1 cellular context compared by ENCODE assay signal in the genomic region with DNA sequence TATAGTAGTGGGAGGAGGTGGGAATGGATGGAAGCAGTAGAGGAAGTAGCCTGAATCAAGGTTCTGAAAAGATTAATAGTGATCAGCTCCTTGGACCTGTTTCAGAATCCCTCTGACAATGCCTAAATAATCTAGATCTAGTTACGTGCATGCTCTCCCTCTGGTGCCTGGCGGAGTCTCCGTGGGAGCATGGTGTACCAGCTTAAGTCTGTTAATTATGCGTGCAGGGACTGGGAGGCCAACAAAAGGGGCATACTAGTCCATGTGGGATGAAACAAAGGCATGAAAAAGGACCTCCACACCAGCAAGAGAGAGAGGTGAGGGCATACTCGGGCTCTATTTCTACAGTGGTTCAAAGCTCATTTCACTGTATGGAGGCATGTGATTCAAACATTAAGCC.
TF ChIP-seq lines count a peak whose summit lies in the region.

No MANE protein-coding gene starts in this region.

TF ChIP-seq in GM23338, 12 proteins besides CTCF, POLR2A, EP300 and RAD21:
- TF ChIP-seq, protein P1, sequence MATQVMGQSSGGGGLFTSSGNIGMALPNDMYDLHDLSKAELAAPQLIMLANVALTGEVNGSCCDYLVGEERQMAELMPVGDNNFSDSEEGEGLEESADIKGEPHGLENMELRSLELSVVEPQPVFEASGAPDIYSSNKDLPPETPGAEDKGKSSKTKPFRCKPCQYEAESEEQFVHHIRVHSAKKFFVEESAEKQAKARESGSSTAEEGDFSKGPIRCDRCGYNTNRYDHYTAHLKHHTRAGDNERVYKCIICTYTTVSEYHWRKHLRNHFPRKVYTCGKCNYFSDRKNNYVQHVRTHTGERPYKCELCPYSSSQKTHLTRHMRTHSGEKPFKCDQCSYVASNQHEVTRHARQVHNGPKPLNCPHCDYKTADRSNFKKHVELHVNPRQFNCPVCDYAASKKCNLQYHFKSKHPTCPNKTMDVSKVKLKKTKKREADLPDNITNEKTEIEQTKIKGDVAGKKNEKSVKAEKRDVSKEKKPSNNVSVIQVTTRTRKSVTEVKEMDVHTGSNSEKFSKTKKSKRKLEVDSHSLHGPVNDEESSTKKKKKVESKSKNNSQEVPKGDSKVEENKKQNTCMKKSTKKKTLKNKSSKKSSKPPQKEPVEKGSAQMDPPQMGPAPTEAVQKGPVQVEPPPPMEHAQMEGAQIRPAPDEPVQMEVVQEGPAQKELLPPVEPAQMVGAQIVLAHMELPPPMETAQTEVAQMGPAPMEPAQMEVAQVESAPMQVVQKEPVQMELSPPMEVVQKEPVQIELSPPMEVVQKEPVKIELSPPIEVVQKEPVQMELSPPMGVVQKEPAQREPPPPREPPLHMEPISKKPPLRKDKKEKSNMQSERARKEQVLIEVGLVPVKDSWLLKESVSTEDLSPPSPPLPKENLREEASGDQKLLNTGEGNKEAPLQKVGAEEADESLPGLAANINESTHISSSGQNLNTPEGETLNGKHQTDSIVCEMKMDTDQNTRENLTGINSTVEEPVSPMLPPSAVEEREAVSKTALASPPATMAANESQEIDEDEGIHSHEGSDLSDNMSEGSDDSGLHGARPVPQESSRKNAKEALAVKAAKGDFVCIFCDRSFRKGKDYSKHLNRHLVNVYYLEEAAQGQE (IDR thresholded peaks at IDR 0.05; ENCODE audit: unreplicated experiment) = no peak
- no peak for TF ChIP-seq EZH2 (IDR thresholded peaks at IDR 0.05; ENCODE audit: low read depth, unreplicated experiment)
- TF ChIP-seq STAT1 (IDR thresholded peaks at IDR 0.05; ENCODE audit: unreplicated experiment) = no peak
- no peak for TF ChIP-seq POLR2AphosphoS5 (IDR thresholded peaks at IDR 0.05; ENCODE audit: low read depth)
- TF ChIP-seq, protein P2, sequence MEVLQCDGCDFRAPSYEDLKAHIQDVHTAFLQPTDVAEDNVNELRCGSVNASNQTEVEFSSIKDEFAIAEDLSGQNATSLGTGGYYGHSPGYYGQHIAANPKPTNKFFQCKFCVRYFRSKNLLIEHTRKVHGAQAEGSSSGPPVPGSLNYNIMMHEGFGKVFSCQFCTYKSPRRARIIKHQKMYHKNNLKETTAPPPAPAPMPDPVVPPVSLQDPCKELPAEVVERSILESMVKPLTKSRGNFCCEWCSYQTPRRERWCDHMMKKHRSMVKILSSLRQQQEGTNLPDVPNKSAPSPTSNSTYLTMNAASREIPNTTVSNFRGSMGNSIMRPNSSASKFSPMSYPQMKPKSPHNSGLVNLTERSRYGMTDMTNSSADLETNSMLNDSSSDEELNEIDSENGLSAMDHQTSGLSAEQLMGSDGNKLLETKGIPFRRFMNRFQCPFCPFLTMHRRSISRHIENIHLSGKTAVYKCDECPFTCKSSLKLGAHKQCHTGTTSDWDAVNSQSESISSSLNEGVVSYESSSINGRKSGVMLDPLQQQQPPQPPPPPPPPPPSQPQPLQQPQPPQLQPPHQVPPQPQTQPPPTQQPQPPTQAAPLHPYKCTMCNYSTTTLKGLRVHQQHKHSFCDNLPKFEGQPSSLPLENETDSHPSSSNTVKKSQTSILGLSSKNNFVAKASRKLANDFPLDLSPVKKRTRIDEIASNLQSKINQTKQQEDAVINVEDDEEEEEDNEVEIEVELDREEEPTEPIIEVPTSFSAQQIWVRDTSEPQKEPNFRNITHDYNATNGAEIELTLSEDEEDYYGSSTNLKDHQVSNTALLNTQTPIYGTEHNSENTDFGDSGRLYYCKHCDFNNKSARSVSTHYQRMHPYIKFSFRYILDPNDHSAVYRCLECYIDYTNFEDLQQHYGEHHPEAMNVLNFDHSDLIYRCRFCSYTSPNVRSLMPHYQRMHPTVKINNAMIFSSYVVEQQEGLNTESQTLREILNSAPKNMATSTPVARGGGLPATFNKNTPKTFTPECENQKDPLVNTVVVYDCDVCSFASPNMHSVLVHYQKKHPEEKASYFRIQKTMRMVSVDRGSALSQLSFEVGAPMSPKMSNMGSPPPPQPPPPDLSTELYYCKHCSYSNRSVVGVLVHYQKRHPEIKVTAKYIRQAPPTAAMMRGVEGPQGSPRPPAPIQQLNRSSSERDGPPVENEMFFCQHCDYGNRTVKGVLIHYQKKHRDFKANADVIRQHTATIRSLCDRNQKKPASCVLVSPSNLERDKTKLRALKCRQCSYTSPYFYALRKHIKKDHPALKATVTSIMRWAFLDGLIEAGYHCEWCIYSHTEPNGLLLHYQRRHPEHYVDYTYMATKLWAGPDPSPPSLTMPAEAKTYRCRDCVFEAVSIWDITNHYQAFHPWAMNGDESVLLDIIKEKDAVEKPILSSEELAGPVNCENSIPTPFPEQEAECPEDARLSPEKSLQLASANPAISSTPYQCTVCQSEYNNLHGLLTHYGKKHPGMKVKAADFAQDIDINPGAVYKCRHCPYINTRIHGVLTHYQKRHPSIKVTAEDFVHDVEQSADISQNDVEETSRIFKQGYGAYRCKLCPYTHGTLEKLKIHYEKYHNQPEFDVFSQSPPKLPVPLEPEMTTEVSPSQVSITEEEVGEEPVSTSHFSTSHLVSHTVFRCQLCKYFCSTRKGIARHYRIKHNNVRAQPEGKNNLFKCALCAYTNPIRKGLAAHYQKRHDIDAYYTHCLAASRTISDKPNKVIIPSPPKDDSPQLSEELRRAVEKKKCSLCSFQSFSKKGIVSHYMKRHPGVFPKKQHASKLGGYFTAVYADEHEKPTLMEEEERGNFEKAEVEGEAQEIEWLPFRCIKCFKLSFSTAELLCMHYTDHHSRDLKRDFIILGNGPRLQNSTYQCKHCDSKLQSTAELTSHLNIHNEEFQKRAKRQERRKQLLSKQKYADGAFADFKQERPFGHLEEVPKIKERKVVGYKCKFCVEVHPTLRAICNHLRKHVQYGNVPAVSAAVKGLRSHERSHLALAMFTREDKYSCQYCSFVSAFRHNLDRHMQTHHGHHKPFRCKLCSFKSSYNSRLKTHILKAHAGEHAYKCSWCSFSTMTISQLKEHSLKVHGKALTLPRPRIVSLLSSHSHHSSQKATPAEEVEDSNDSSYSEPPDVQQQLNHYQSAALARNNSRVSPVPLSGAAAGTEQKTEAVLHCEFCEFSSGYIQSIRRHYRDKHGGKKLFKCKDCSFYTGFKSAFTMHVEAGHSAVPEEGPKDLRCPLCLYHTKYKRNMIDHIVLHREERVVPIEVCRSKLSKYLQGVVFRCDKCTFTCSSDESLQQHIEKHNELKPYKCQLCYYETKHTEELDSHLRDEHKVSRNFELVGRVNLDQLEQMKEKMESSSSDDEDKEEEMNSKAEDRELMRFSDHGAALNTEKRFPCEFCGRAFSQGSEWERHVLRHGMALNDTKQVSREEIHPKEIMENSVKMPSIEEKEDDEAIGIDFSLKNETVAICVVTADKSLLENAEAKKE (CRISPR knock-in tag; IDR thresholded peaks at IDR 0.05) = no peak
- no peak for TF ChIP-seq JUNB (IDR thresholded peaks at IDR 0.05; ENCODE audit: unreplicated experiment)
- no peak for TF ChIP-seq ZNF114 (CRISPR knock-in tag; IDR thresholded peaks at IDR 0.05)
- no peak for TF ChIP-seq NANOG (IDR thresholded peaks at IDR 0.05; ENCODE audit: borderline replicate concordance)
- TF ChIP-seq CREB1 (CRISPR knock-in tag; IDR thresholded peaks at IDR 0.05; ENCODE audit: low read depth) = no peak
- no peak for TF ChIP-seq ZNF331 (CRISPR knock-in tag; IDR thresholded peaks at IDR 0.05; ENCODE audit: low read depth)
- TF ChIP-seq, protein P3, sequence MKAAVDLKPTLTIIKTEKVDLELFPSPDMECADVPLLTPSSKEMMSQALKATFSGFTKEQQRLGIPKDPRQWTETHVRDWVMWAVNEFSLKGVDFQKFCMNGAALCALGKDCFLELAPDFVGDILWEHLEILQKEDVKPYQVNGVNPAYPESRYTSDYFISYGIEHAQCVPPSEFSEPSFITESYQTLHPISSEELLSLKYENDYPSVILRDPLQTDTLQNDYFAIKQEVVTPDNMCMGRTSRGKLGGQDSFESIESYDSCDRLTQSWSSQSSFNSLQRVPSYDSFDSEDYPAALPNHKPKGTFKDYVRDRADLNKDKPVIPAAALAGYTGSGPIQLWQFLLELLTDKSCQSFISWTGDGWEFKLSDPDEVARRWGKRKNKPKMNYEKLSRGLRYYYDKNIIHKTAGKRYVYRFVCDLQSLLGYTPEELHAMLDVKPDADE (IDR thresholded peaks at IDR 0.05) = no peak
- TF ChIP-seq EZH2phosphoT487 (IDR thresholded peaks at IDR 0.05; ENCODE audit: unreplicated experiment) = no peak
